In the genomic region with DNA sequence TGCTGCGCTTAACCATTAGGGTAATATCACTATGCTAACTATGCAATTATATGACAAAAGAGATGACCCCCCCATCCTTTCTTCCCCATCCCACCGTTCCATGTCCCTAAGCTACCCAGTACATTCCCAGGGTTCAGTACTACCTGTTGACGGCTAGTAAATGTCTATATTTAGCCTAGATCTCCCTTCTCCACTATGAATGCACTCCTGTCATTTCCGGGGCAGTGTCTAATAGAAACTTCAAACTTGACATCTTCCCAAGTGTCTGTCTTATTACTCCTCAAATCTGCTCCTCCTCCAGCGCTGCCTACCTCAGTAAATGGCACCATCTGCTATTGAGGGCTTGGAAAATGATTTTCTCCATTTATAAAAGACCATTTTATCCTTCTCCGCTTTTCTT, we compare ENCODE assay signal across 32 cellular contexts.
"Had no signal": no experiment of that assay in that cellular context is flagged by ENCODE, and none has a peak within 500 bp of the region (broad histone marks: within the 10 kb centered on the region; RNA-seq: fewer than 3 reads in every experiment).

No MANE protein-coding gene starts in this region.

- DNase-seq: activated effector memory CD4-positive, alpha-beta T cell treated with anti-CD3 and anti-CD28 coated beads, Interleukin-2, amount 50 U/mL, for 16 hours; activated effector memory CD4-positive, alpha-beta T cell treated with Interleukin-2 at 50 U/mL for 16 hours; activated gamma-delta T cell; activated gamma-delta T cell treated with Interleukin-2 at 50 U/mL for 16 hours; activated naive CD4-positive, alpha-beta T cell; activated naive CD4-positive, alpha-beta T cell treated with anti-CD3 and anti-CD28 coated beads for 36 hours; activated naive CD4-positive, alpha-beta T cell treated with anti-CD3 and anti-CD28 coated beads, Interleukin-2, amount 10 ng/mL, durations not matched to agents 7 days and 5 days; activated naive CD4-positive, alpha-beta T cell treated with anti-CD3 and anti-CD28 coated beads, Interleukin-2, amount 50 U/mL, for 16 hours; activated naive CD4-positive, alpha-beta T cell treated with Interleukin-2 at 50 U/mL for 16 hours; activated naive CD8-positive, alpha-beta T cell treated with anti-CD3 and anti-CD28 coated beads for 36 hours; activated naive CD8-positive, alpha-beta T cell treated with anti-CD3 and anti-CD28 coated beads, Interleukin-2, amount 10 ng/mL, durations not matched to agents 7 days and 5 days; activated naive CD8-positive, alpha-beta T cell treated with anti-CD3 and anti-CD28 coated beads, Interleukin-2, amount 50 U/mL, for 24 hours; activated T-cell treated with anti-CD3 and anti-CD28 coated beads, Interleukin-2, amount 50 U/mL, for 1 hour; activated T-cell treated with anti-CD3 and anti-CD28 coated beads, Interleukin-2, amount 50 U/mL, for 24 hours; activated T-cell treated with anti-CD3 and anti-CD28 coated beads, Interleukin-2, amount 50 U/mL, for 4 hours; activated T-cell treated with anti-CD3 and anti-CD28 coated beads, Interleukin-2, amount 50 U/mL, for 48 hours; activated T-cell treated with anti-CD3 and anti-CD28 coated beads, Interleukin-2, amount 50 U/mL, for 72 hours; adrenal gland; amniotic stem cell; amygdala; anterior cingulate cortex; aorta; body of pancreas; brain microvascular endothelial cell; caudate nucleus; central memory CD4-positive, alpha-beta T cell; cerebellar nuclear complex had no signal

- H3K4me3 ChIP-seq: adrenal gland, ascending aorta, body of pancreas, breast epithelium, cardiac muscle cell had no signal

- H3K36me3 ChIP-seq: adrenal gland, ascending aorta, brain microvascular endothelial cell, breast epithelium, cardiac muscle cell had no signal

- H3K27ac ChIP-seq: adrenal gland, ascending aorta, body of pancreas, brain microvascular endothelial cell, breast epithelium, cardiac muscle cell had no signal

- ATAC-seq: activated naive CD4-positive, alpha-beta T cell treated with anti-CD3 and anti-CD28 coated beads, Interleukin-2, amount 50 U/mL, for 72 hours; activated naive CD8-positive, alpha-beta T cell treated with anti-CD3 and anti-CD28 coated beads, Interleukin-2, amount 50 U/mL, for 24 hours; activated T-cell treated with anti-CD3 and anti-CD28 coated beads, Interleukin-2, amount 50 U/mL, for 4 hours; activated T-cell treated with anti-CD3 and anti-CD28 coated beads, Interleukin-2, amount 50 U/mL, for 72 hours; activated T-helper 17 cell treated with anti-CD3 and anti-CD28 coated beads, Interleukin-2, amount 50 U/mL, for 72 hours; body of pancreas had no signal

- H3K4me1 ChIP-seq: adrenal gland, ascending aorta, body of pancreas, breast epithelium had no signal

- H3K27me3 ChIP-seq: adrenal gland, ascending aorta, body of pancreas, brain microvascular endothelial cell, breast epithelium had no signal

- H3K9me3 ChIP-seq: adrenal gland, ascending aorta, body of pancreas, breast epithelium had no signal
